ENCODE assay signal across 24 cellular contexts in genomic region chr5:147668385-147668784, GRCh38.
"Had no signal": no experiment of that assay in that cellular context is flagged by ENCODE, and none has a peak within 500 bp of the region (broad histone marks: within the 10 kb centered on the region; RNA-seq: fewer than 3 reads in every experiment).

No MANE protein-coding gene starts in this region.

- H3K4me1 ChIP-seq: left lung, lower lobe of right lung, right atrium auricular region, tibial nerve had no signal

- H3K27me3 ChIP-seq: brain microvascular endothelial cell, left lung, right atrium auricular region, tibial nerve had no signal

- H3K4me1 Mint-ChIP-seq: activated CD4-positive, alpha-beta T cell treated with anti-CD3 and anti-CD28 coated beads, Interleukin-2, amount 10 ng/mL, durations not matched to agents 24 days and 14 days; activated naive CD8-positive, alpha-beta T cell treated with anti-CD3 and anti-CD28 coated beads, Interleukin-2, amount 10 ng/mL, durations not matched to agents 7 days and 5 days; natural killer cell had no signal

- H3K36me3 ChIP-seq: brain microvascular endothelial cell, heart right ventricle, left lung, lower lobe of right lung, right atrium auricular region, WERI-Rb-1 had no signal

- H3K9me3 Mint-ChIP-seq: activated CD4-positive, alpha-beta memory T cell treated with anti-CD3 and anti-CD28 coated beads for 36 hours; activated CD4-positive, alpha-beta T cell treated with anti-CD3 and anti-CD28 coated beads, Interleukin-2, amount 10 ng/mL, durations not matched to agents 24 days and 14 days; activated naive CD4-positive, alpha-beta T cell treated with anti-CD3 and anti-CD28 coated beads for 36 hours; activated naive CD8-positive, alpha-beta T cell treated with anti-CD3 and anti-CD28 coated beads, Interleukin-2, amount 10 ng/mL, durations not matched to agents 7 days and 5 days; activated T-helper 1 cell treated with anti-CD3 and anti-CD28 coated beads, Interleukin-12 subunit alpha, Interleukin-12 subunit beta, Interleukin-2, Interleukin-4 antibody, amounts not matched to agents 30 ng/mL and 10 ng/mL and 1 ng/mL, durations not matched to agents 14 hours and 24 hours and 36 hours; effector memory CD8-positive, alpha-beta T cell; natural killer cell had no signal

- ATAC-seq: effector memory CD8-positive, alpha-beta T cell; left lung; lower lobe of right lung; natural killer cell had no signal

- DNase-seq: activated CD4-positive, alpha-beta memory T cell treated with anti-CD3 and anti-CD28 coated beads for 36 hours; activated CD4-positive, alpha-beta T cell treated with anti-CD3 and anti-CD28 coated beads, Interleukin-2, amount 10 ng/mL, durations not matched to agents 24 days and 14 days; activated CD4-positive, CD25-positive, alpha-beta regulatory T cell treated with anti-CD3 and anti-CD28 coated beads, Interleukin-2, amount 50 U/mL, for 72 hours; activated CD8-positive, alpha-beta memory T cell treated with anti-CD3 and anti-CD28 coated beads, Interleukin-2, amount 50 U/mL, for 4 hours; activated effector memory CD4-positive, alpha-beta T cell treated with anti-CD3 and anti-CD28 coated beads, Interleukin-2, amount 50 U/mL, for 16 hours; activated naive CD4-positive, alpha-beta T cell treated with anti-CD3 and anti-CD28 coated beads for 36 hours; activated naive CD8-positive, alpha-beta T cell treated with anti-CD3 and anti-CD28 coated beads, Interleukin-2, amount 10 ng/mL, durations not matched to agents 7 days and 5 days; activated T-cell treated with anti-CD3 and anti-CD28 coated beads, Interleukin-2, amount 50 U/mL, for 1 hour; brain microvascular endothelial cell; cortex of kidney; effector memory CD8-positive, alpha-beta T cell; heart right ventricle; left lung; lower lobe of right lung; mesenchymal stem cell; natural killer cell; stimulated activated CD4-positive, alpha-beta T cell treated with anti-CD3 and anti-CD28 coated beads, Interleukin-2, amount 100 ng/mL, for 48 hours; stimulated activated naive CD4-positive, alpha-beta T cell treated with Interleukin-2 at 50 U/mL for 16 hours; WERI-Rb-1 had no signal

- H3K4me3 Mint-ChIP-seq: activated CD4-positive, alpha-beta memory T cell treated with anti-CD3 and anti-CD28 coated beads for 36 hours; activated CD4-positive, alpha-beta T cell treated with anti-CD3 and anti-CD28 coated beads, Interleukin-2, amount 10 ng/mL, durations not matched to agents 24 days and 14 days; activated naive CD4-positive, alpha-beta T cell treated with anti-CD3 and anti-CD28 coated beads for 36 hours; activated naive CD8-positive, alpha-beta T cell treated with anti-CD3 and anti-CD28 coated beads, Interleukin-2, amount 10 ng/mL, durations not matched to agents 7 days and 5 days; activated T-helper 1 cell treated with anti-CD3 and anti-CD28 coated beads, Interleukin-12 subunit alpha, Interleukin-12 subunit beta, Interleukin-2, Interleukin-4 antibody, amounts not matched to agents 30 ng/mL and 10 ng/mL and 1 ng/mL, durations not matched to agents 14 hours and 24 hours and 36 hours; effector memory CD8-positive, alpha-beta T cell; natural killer cell had no signal

- H3K9me3 ChIP-seq: heart right ventricle, left lung, lower lobe of right lung, right atrium auricular region, tibial nerve had no signal

- FAIRE-seq: astrocyte, endothelial cell of umbilical vein had no signal

- H3K27ac ChIP-seq: brain microvascular endothelial cell, heart right ventricle, left lung, lower lobe of right lung, right atrium auricular region, tibial nerve, WERI-Rb-1 had no signal

- H3K4me3 ChIP-seq: heart right ventricle, left lung, lower lobe of right lung, right atrium auricular region, tibial nerve had no signal

- H3K27me3 Mint-ChIP-seq: activated CD4-positive, alpha-beta memory T cell treated with anti-CD3 and anti-CD28 coated beads for 36 hours; activated CD4-positive, alpha-beta T cell treated with anti-CD3 and anti-CD28 coated beads, Interleukin-2, amount 10 ng/mL, durations not matched to agents 24 days and 14 days; effector memory CD8-positive, alpha-beta T cell had no signal

- H3K36me3 Mint-ChIP-seq: activated CD4-positive, alpha-beta memory T cell treated with anti-CD3 and anti-CD28 coated beads for 36 hours; activated naive CD8-positive, alpha-beta T cell treated with anti-CD3 and anti-CD28 coated beads, Interleukin-2, amount 10 ng/mL, durations not matched to agents 7 days and 5 days had no signal

- H3K27ac Mint-ChIP-seq: activated CD4-positive, alpha-beta memory T cell treated with anti-CD3 and anti-CD28 coated beads for 36 hours; activated CD4-positive, alpha-beta T cell treated with anti-CD3 and anti-CD28 coated beads, Interleukin-2, amount 10 ng/mL, durations not matched to agents 24 days and 14 days; activated naive CD4-positive, alpha-beta T cell treated with anti-CD3 and anti-CD28 coated beads for 36 hours; activated naive CD8-positive, alpha-beta T cell treated with anti-CD3 and anti-CD28 coated beads, Interleukin-2, amount 10 ng/mL, durations not matched to agents 7 days and 5 days; activated T-helper 1 cell treated with anti-CD3 and anti-CD28 coated beads, Interleukin-12 subunit alpha, Interleukin-12 subunit beta, Interleukin-2, Interleukin-4 antibody, amounts not matched to agents 30 ng/mL and 10 ng/mL and 1 ng/mL, durations not matched to agents 14 hours and 24 hours and 36 hours; effector memory CD8-positive, alpha-beta T cell; natural killer cell had no signal
